Comparison of ENCODE assay signal across 8 cellular contexts in genomic region chr19:45092747-45093678, GRCh38. TPM values are rescaled to one million over a fixed set of nuclear protein-coding genes. Genes with fewer than 3 reads are reported as not detected.
DNase-seq lines count a peak whose midpoint lies in the region; ATAC-seq and TF ChIP-seq lines count a peak whose summit lies in the region.

Gene PPP1R37, plus strand, starts transcription at chr19:45093179. Its CDS starts 147 bp downstream, at chr19:45093326.

- H3K9me3 Mint-ChIP-seq in activated CD4-positive, alpha-beta T cell treated with anti-CD3 and anti-CD28 coated beads for 36 hours (ENCODE audit: low read depth), result no peaks in the 10 kb centered on the region

- H3K27ac Mint-ChIP-seq in activated CD4-positive, alpha-beta T cell treated with anti-CD3 and anti-CD28 coated beads for 36 hours, result peak within 1 kb of the TSS; percentile 97

- H3K4me3 ChIP-seq in choroid plexus epithelial cell (ENCODE audit: low read depth, low read length), result peak within 1 kb of the TSS; percentile 73

- CTCF ChIA-PET in activated CD4-positive, alpha-beta T cell treated with anti-CD3 and anti-CD28 coated beads for 36 hours (lab: Charles Lee), result interaction anchor here (0.6 to 2.9 kb wide), 10 partner anchors 10 to 156 kb away, joined by 3 to 19 read pairs (median 4); partner anchors contain the start of gene GEMIN7

- intact Hi-C loops in activated CD4-positive, alpha-beta T cell treated with anti-CD3 and anti-CD28 coated beads for 36 hours (cut with DNase I, micrococcal nuclease), result loop anchor here (1.0 to 5.0 kb wide), 14 partner anchors 14 to 1254 kb away; partner anchors contain the start of genes BLOC1S3 (in 1 of the 2), GEMIN7 (in 1 of the 2), MARK4 (in 1 of the 2) and POLR1G (in 1 of the 2)

- POLR2A ChIA-PET in activated CD4-positive, alpha-beta T cell treated with anti-CD3 and anti-CD28 coated beads for 36 hours (lab: Charles Lee), result interaction anchor here (0.6 to 2.0 kb wide), 8 partner anchors 10 to 1602 kb away, joined by 3 to 10 read pairs (median 5); partner anchors contain the start of genes CLASRP and TOMM40

- no peaks in the 10 kb centered on the region for H3K27me3 Mint-ChIP-seq in activated CD4-positive, alpha-beta T cell treated with anti-CD3 and anti-CD28 coated beads for 36 hours

- TF ChIP-seq CTCF in AG09319 (IDR thresholded peaks at IDR 0.05; ENCODE audit: low read depth, low read length), result no peak
- no peak for TF ChIP-seq CTCF in choroid plexus epithelial cell (conservative IDR thresholded peaks at IDR 0.05; ENCODE audit: low read depth, low read length)

- H3K4me3 Mint-ChIP-seq in activated CD4-positive, alpha-beta T cell treated with anti-CD3 and anti-CD28 coated beads for 36 hours, result peak within 1 kb of the TSS; percentile 89

- peak; percentile 91 for DNase-seq in AG09319 (ENCODE audit: extremely low read depth, low read depth)
- peak; percentile 62 for DNase-seq in NCI-H524 treated with DMSO at 0.1 percent for 48 hours (lab: John Stamatoyannopoulos, UW)
- DNase-seq in activated CD4-positive, alpha-beta T cell treated with anti-CD3 and anti-CD28 coated beads for 36 hours, result peak; percentile 95
- peak; percentile 99 for DNase-seq in choroid plexus epithelial cell (ENCODE audit: low read depth)
- DNase-seq in kidney glomerular epithelial cell (lab: John Stamatoyannopoulos, UW), result peak; percentile 94
- DNase-seq in stimulated activated CD4-positive, alpha-beta T cell treated with anti-CD3 and anti-CD28 coated beads, Interleukin-15, amount 100 ng/mL, for 48 hours (ENCODE audit: low read depth in 2 of 2), result peak; percentile 85 to 88

- ATAC-seq in GM19035 (IDR thresholded peaks at IDR 0.05; ENCODE audit: unreplicated experiment), result peak; percentile 64
- peak; percentile 62 for ATAC-seq in HG03439 (IDR thresholded peaks at IDR 0.05; ENCODE audit: unreplicated experiment)
- ATAC-seq in activated CD4-positive, alpha-beta T cell treated with anti-CD3 and anti-CD28 coated beads for 36 hours, result peak; percentile 71

- peaks cover 54% of the 10 kb centered on the region for H3K4me1 Mint-ChIP-seq in activated CD4-positive, alpha-beta T cell treated with anti-CD3 and anti-CD28 coated beads for 36 hours

- H3K36me3 Mint-ChIP-seq in activated CD4-positive, alpha-beta T cell treated with anti-CD3 and anti-CD28 coated beads for 36 hours (ENCODE audit: low read depth), result peaks cover 29% of the 10 kb centered on the region

RNA-seq across cellular contexts. Expression of gene PPP1R37, which starts in this region (rescaled TPM):
- 10 to 100 TPM; 12.5 to 14.1 TPM for total RNA-seq in activated CD4-positive, alpha-beta T cell treated with anti-CD3 and anti-CD28 coated beads for 36 hours

Comparison
In these comparisons a context has a peak if more than half of its experiments do, and no peak if none do; other contexts are left out.
1. Peak in every context shown above with its lines: DNase-seq, ATAC-seq and H3K4me3 ChIP-seq.